ENCODE assay signal across 2 cellular contexts in genomic region chr12:67754933-67755697, GRCh38.
TF ChIP-seq lines count a peak whose summit lies in the region.

No MANE protein-coding gene starts in this region.

TF ChIP-seq in liver, 16 proteins besides CTCF, POLR2A, EP300 and RAD21:
- TF ChIP-seq REST (IDR thresholded peaks at IDR 0.05) (peak; percentile 32), EGR1 (IDR thresholded peaks at IDR 0.05; ENCODE audit: low read depth in 2 of 2) (peak in 1 of 2 donors; percentile 55), RXRA (IDR thresholded peaks at IDR 0.05) (peak; percentile 24 to 72), YY1 (IDR thresholded peaks at IDR 0.05) (peak; percentile 51), GABPA (IDR thresholded peaks at IDR 0.05 in 1 of 2, conservative IDR thresholded peaks at IDR 0.05 in 1 of 2) (no peak), MAX (IDR thresholded peaks at IDR 0.05) (peak; percentile 42), HNF4G (IDR thresholded peaks at IDR 0.05) (no peak), ZBTB33 (IDR thresholded peaks at IDR 0.05) (no peak), SP1 (IDR thresholded peaks at IDR 0.05) (peak; percentile 20), FOXA2 (IDR thresholded peaks at IDR 0.05) (peak; percentile 26), FOXA1 (IDR thresholded peaks at IDR 0.05) (no peak), ATF3 (IDR thresholded peaks at IDR 0.05) (no peak), TAF1 (conservative IDR thresholded peaks at IDR 0.05) (no peak), NR2F2 (IDR thresholded peaks at IDR 0.05) (no peak), HNF4A (conservative IDR thresholded peaks at IDR 0.05) (peak; percentile 39 to 70), JUND (IDR thresholded peaks at IDR 0.05) (peak in 1 of 2 donors; percentile 45)
TF ChIP-seq in liver: peak in this region for 9.

TF ChIP-seq in HepG2, 621 proteins besides CTCF, POLR2A, EP300 and RAD21 (continued from another document):
- TF ChIP-seq HNF1A (IDR thresholded peaks at IDR 0.05; ENCODE audit: low read depth) (no peak), HNF1A (CRISPR knock-in tag; IDR thresholded peaks at IDR 0.05; ENCODE audit: borderline replicate concordance) (no peak), MAZ (IDR thresholded peaks at IDR 0.05; ENCODE audit: borderline replicate concordance, low read depth, low read length) (no peak), MAZ (CRISPR knock-in tag; IDR thresholded peaks at IDR 0.05; ENCODE audit: low read depth) (no peak)
